In genomic region chr17:6573982-6574688, GRCh38 we compare ENCODE assay signal across 21 cellular contexts.
"Had no signal": no experiment of that assay in that cellular context is flagged by ENCODE, and none has a peak within 500 bp of the region (broad histone marks: within the 10 kb centered on the region; RNA-seq: fewer than 3 reads in every experiment).

No MANE protein-coding gene starts in this region.

- H3K27ac Mint-ChIP-seq: activated T-helper 2 cell treated with anti-CD3 and anti-CD28 coated beads, Interferon-gamma antibody, Interleukin-2, Interleukin-4, amounts not matched to agents 10 μg/mL and 5 μg/mL and 100 μg/mL, durations not matched to agents 14 hours and 24 hours and 36 hours had no signal

- H3K9me3 Mint-ChIP-seq: activated CD8-positive, alpha-beta T cell treated with anti-CD3 and anti-CD28 coated beads for 36 hours; activated naive CD8-positive, alpha-beta T cell treated with anti-CD3 and anti-CD28 coated beads, Interleukin-2, amount 10 ng/mL, durations not matched to agents 7 days and 5 days; activated T-helper 2 cell treated with anti-CD3 and anti-CD28 coated beads, Interferon-gamma antibody, Interleukin-2, Interleukin-4, amounts not matched to agents 10 μg/mL and 5 μg/mL and 100 μg/mL, durations not matched to agents 14 hours and 24 hours and 36 hours; endodermal cell; naive thymus-derived CD4-positive, alpha-beta T cell had no signal

- H3K27ac ChIP-seq: epithelial cell of prostate, foreskin keratinocyte, parathyroid adenoma, tibial nerve, vagina had no signal

- H2AFZ ChIP-seq: parathyroid adenoma had no signal

- H3K36me3 ChIP-seq: vagina had no signal

- H3K27me3 ChIP-seq: body of pancreas, foreskin keratinocyte, tibial nerve, vagina had no signal

- H3K4me1 ChIP-seq: body of pancreas had no signal

- H3K4me3 ChIP-seq: body of pancreas, tibial nerve, vagina had no signal

- H3K9ac ChIP-seq: parathyroid adenoma had no signal

- DNase-seq: activated CD4-positive, alpha-beta T cell treated with anti-CD3 and anti-CD28 coated beads for 48 hours; activated CD4-positive, CD25-positive, alpha-beta regulatory T cell; activated CD8-positive, alpha-beta T cell treated with anti-CD3 and anti-CD28 coated beads for 36 hours; activated naive CD4-positive, alpha-beta T cell treated with Interleukin-2 at 50 U/mL for 16 hours; activated naive CD8-positive, alpha-beta T cell treated with anti-CD3 and anti-CD28 coated beads, Interleukin-2, amount 10 ng/mL, durations not matched to agents 7 days and 5 days; activated T-cell treated with anti-CD3 and anti-CD28 coated beads, Interleukin-2, amount 50 U/mL, for 1 hour; body of pancreas; endodermal cell; foreskin keratinocyte; glutamatergic neuron; hippocampal formation; naive thymus-derived CD4-positive, alpha-beta T cell; stimulated activated CD4-positive, alpha-beta T cell treated with anti-CD3 and anti-CD28 coated beads, Interleukin-4, amount 100 ng/mL, for 4 hours; stimulated activated naive CD4-positive, alpha-beta T cell had no signal

- H3K79me2 ChIP-seq: parathyroid adenoma had no signal

- H3K27me3 Mint-ChIP-seq: activated CD8-positive, alpha-beta T cell treated with anti-CD3 and anti-CD28 coated beads for 36 hours; activated naive CD8-positive, alpha-beta T cell treated with anti-CD3 and anti-CD28 coated beads, Interleukin-2, amount 10 ng/mL, durations not matched to agents 7 days and 5 days; naive thymus-derived CD4-positive, alpha-beta T cell had no signal

- FAIRE-seq: colon, kidney had no signal

- H3K4me3 Mint-ChIP-seq: endodermal cell had no signal

- H3K9me3 ChIP-seq: body of pancreas, tibial nerve, vagina had no signal
